Comparison of ENCODE assay signal across 1 cellular context in genomic region chr15:63977102-63977501, GRCh38.
TF ChIP-seq lines count a peak whose summit lies in the region.

No MANE protein-coding gene starts in this region.

TF ChIP-seq in IMR-90, 13 proteins besides CTCF, POLR2A, EP300 and RAD21 (continued from another document):
- TF ChIP-seq MAZ (IDR thresholded peaks at IDR 0.05; ENCODE audit: borderline replicate concordance, low read depth, low read length) (no peak), SMC3 (IDR thresholded peaks at IDR 0.05; ENCODE audit: low read depth, low read length) (no peak), BHLHE40 (IDR thresholded peaks at IDR 0.05; ENCODE audit: low read depth, low read length) (no peak), FOS (IDR thresholded peaks at IDR 0.05; ENCODE audit: low read depth, low read length) (no peak), NFE2L2 (IDR thresholded peaks at IDR 0.05; ENCODE audit: low read depth, low read length) (no peak), MXI1 (IDR thresholded peaks at IDR 0.05; ENCODE audit: borderline replicate concordance, low read depth, low read length) (no peak), RCOR1 (IDR thresholded peaks at IDR 0.05; ENCODE audit: insufficient replicate concordance, low read length) (no peak), CEBPB (IDR thresholded peaks at IDR 0.05; ENCODE audit: low read depth, low read length) (no peak), MAFK (IDR thresholded peaks at IDR 0.05; ENCODE audit: low read depth, low read length) (no peak)
